1 cellular context compared by ENCODE assay signal in genomic region chr17:2275722-2276121, GRCh38.
TF ChIP-seq lines count a peak whose summit lies in the region.

No MANE protein-coding gene starts in this region.

TF ChIP-seq in GM23338, 12 proteins besides CTCF, POLR2A, EP300 and RAD21 (continued from another document):
- TF ChIP-seq REST (IDR thresholded peaks at IDR 0.05; ENCODE audit: unreplicated experiment) (no peak), NANOG (IDR thresholded peaks at IDR 0.05; ENCODE audit: borderline replicate concordance) (no peak), ZNF114 (CRISPR knock-in tag; IDR thresholded peaks at IDR 0.05) (no peak), ETS1 (IDR thresholded peaks at IDR 0.05) (no peak), EZH2 (IDR thresholded peaks at IDR 0.05; ENCODE audit: low read depth, unreplicated experiment) (no peak), ZNF462 (CRISPR knock-in tag; IDR thresholded peaks at IDR 0.05) (no peak)
